Comparison of ENCODE assay signal across 2 cellular contexts in the genomic region with DNA sequence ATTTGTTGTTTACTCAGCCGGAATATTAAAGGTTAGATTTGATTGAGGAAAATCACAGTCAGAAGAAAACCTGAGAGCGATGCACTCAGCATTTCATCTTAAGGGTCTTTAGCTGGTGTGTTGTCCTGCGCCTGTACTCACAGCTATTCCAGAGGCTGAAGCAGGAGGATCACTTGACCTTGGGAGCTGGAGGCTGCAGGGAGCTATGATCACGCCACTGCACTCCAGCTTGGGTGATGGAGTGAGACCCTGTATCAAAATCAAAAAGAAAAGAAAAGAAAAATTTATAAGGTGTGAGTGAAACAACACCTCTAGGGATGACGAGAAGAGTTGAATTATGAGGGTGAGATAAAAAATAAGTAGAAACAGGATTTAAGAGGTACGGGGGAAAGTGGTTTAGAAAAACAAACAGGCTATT.
TF ChIP-seq lines count a peak whose summit lies in the region.

No MANE protein-coding gene starts in this region.

TF ChIP-seq in HepG2, 621 proteins besides CTCF, POLR2A, EP300 and RAD21 (continued from another document and continues in another):
- TF ChIP-seq ZBTB20 (CRISPR knock-in tag; IDR thresholded peaks at IDR 0.05; ENCODE audit: borderline replicate concordance, low read depth) (no peak), AGO1 (IDR thresholded peaks at IDR 0.05; ENCODE audit: low read depth, low read length, poor library complexity, severe bottlenecking) (no peak), FOXC1 (CRISPR knock-in tag; IDR thresholded peaks at IDR 0.05; ENCODE audit: borderline replicate concordance) (no peak), SIX1 (CRISPR knock-in tag; IDR thresholded peaks at IDR 0.05; ENCODE audit: borderline replicate concordance) (no peak), ZNF790 (CRISPR knock-in tag; IDR thresholded peaks at IDR 0.05; ENCODE audit: borderline replicate concordance) (no peak), REL (CRISPR knock-in tag; conservative IDR thresholded peaks at IDR 0.05) (no peak), MAFF (IDR thresholded peaks at IDR 0.05; ENCODE audit: low read depth, low read length) (no peak), DR1 (CRISPR knock-in tag; IDR thresholded peaks at IDR 0.05) (no peak), ZNF607 (CRISPR knock-in tag; IDR thresholded peaks at IDR 0.05; ENCODE audit: borderline replicate concordance) (no peak), ZFY (CRISPR knock-in tag; IDR thresholded peaks at IDR 0.05) (no peak), HNRNPL (IDR thresholded peaks at IDR 0.05; ENCODE audit: low read depth, low read length) (no peak), GFI1 (CRISPR knock-in tag; IDR thresholded peaks at IDR 0.05; ENCODE audit: borderline replicate concordance) (no peak), ZNF354B (CRISPR knock-in tag; IDR thresholded peaks at IDR 0.05) (no peak), SAFB2 (CRISPR knock-in tag; IDR thresholded peaks at IDR 0.05; ENCODE audit: borderline replicate concordance, low read depth) (no peak)
- TF ChIP-seq, protein P1, sequence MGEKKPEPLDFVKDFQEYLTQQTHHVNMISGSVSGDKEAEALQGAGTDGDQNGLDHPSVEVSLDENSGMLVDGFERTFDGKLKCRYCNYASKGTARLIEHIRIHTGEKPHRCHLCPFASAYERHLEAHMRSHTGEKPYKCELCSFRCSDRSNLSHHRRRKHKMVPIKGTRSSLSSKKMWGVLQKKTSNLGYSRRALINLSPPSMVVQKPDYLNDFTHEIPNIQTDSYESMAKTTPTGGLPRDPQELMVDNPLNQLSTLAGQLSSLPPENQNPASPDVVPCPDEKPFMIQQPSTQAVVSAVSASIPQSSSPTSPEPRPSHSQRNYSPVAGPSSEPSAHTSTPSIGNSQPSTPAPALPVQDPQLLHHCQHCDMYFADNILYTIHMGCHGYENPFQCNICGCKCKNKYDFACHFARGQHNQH (CRISPR knock-in tag; IDR thresholded peaks at IDR 0.05) = no peak
- TF ChIP-seq, protein P2, sequence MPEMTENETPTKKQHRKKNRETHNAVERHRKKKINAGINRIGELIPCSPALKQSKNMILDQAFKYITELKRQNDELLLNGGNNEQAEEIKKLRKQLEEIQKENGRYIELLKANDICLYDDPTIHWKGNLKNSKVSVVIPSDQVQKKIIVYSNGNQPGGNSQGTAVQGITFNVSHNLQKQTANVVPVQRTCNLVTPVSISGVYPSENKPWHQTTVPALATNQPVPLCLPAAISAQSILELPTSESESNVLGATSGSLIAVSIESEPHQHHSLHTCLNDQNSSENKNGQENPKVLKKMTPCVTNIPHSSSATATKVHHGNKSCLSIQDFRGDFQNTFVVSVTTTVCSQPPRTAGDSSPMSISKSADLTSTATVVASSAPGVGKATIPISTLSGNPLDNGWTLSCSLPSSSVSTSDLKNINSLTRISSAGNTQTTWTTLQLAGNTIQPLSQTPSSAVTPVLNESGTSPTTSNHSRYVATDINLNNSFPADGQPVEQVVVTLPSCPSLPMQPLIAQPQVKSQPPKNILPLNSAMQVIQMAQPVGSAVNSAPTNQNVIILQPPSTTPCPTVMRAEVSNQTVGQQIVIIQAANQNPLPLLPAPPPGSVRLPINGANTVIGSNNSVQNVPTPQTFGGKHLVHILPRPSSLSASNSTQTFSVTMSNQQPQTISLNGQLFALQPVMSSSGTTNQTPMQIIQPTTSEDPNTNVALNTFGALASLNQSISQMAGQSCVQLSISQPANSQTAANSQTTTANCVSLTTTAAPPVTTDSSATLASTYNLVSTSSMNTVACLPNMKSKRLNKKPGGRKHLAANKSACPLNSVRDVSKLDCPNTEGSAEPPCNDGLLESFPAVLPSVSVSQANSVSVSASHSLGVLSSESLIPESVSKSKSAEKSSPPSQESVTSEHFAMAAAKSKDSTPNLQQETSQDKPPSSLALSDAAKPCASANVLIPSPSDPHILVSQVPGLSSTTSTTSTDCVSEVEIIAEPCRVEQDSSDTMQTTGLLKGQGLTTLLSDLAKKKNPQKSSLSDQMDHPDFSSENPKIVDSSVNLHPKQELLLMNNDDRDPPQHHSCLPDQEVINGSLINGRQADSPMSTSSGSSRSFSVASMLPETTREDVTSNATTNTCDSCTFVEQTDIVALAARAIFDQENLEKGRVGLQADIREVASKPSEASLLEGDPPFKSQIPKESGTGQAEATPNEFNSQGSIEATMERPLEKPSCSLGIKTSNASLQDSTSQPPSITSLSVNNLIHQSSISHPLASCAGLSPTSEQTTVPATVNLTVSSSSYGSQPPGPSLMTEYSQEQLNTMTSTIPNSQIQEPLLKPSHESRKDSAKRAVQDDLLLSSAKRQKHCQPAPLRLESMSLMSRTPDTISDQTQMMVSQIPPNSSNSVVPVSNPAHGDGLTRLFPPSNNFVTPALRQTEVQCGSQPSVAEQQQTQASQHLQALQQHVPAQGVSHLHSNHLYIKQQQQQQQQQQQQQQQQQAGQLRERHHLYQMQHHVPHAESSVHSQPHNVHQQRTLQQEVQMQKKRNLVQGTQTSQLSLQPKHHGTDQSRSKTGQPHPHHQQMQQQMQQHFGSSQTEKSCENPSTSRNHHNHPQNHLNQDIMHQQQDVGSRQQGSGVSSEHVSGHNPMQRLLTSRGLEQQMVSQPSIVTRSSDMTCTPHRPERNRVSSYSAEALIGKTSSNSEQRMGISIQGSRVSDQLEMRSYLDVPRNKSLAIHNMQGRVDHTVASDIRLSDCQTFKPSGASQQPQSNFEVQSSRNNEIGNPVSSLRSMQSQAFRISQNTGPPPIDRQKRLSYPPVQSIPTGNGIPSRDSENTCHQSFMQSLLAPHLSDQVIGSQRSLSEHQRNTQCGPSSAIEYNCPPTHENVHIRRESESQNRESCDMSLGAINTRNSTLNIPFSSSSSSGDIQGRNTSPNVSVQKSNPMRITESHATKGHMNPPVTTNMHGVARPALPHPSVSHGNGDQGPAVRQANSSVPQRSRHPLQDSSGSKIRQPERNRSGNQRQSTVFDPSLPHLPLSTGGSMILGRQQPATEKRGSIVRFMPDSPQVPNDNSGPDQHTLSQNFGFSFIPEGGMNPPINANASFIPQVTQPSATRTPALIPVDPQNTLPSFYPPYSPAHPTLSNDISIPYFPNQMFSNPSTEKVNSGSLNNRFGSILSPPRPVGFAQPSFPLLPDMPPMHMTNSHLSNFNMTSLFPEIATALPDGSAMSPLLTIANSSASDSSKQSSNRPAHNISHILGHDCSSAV (CRISPR knock-in tag; IDR thresholded peaks at IDR 0.05; ENCODE audit: borderline replicate concordance) = no peak
- TF ChIP-seq, protein P3, sequence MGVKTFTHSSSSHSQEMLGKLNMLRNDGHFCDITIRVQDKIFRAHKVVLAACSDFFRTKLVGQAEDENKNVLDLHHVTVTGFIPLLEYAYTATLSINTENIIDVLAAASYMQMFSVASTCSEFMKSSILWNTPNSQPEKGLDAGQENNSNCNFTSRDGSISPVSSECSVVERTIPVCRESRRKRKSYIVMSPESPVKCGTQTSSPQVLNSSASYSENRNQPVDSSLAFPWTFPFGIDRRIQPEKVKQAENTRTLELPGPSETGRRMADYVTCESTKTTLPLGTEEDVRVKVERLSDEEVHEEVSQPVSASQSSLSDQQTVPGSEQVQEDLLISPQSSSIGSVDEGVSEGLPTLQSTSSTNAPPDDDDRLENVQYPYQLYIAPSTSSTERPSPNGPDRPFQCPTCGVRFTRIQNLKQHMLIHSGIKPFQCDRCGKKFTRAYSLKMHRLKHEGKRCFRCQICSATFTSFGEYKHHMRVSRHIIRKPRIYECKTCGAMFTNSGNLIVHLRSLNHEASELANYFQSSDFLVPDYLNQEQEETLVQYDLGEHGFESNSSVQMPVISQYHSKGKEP (CRISPR knock-in tag; IDR thresholded peaks at IDR 0.05) = no peak

TF ChIP-seq in K562, 482 proteins besides CTCF, POLR2A, EP300 and RAD21 (continues in another document):
- TF ChIP-seq ZNF589 (CRISPR knock-in tag; IDR thresholded peaks at IDR 0.05; ENCODE audit: low read depth) = 0 out of 2 replicates have a peak, but pooled peaks have one; percentile 7
- TF ChIP-seq NRF1 (conservative IDR thresholded peaks at IDR 0.05 in 1 of 2, IDR thresholded peaks at IDR 0.05 in 1 of 2) = peak; percentile 24 to 36; a peak in 3 of 4 replicates
- TF ChIP-seq XRCC3 (IDR thresholded peaks at IDR 0.05) = no peak
- TF ChIP-seq, protein P4, sequence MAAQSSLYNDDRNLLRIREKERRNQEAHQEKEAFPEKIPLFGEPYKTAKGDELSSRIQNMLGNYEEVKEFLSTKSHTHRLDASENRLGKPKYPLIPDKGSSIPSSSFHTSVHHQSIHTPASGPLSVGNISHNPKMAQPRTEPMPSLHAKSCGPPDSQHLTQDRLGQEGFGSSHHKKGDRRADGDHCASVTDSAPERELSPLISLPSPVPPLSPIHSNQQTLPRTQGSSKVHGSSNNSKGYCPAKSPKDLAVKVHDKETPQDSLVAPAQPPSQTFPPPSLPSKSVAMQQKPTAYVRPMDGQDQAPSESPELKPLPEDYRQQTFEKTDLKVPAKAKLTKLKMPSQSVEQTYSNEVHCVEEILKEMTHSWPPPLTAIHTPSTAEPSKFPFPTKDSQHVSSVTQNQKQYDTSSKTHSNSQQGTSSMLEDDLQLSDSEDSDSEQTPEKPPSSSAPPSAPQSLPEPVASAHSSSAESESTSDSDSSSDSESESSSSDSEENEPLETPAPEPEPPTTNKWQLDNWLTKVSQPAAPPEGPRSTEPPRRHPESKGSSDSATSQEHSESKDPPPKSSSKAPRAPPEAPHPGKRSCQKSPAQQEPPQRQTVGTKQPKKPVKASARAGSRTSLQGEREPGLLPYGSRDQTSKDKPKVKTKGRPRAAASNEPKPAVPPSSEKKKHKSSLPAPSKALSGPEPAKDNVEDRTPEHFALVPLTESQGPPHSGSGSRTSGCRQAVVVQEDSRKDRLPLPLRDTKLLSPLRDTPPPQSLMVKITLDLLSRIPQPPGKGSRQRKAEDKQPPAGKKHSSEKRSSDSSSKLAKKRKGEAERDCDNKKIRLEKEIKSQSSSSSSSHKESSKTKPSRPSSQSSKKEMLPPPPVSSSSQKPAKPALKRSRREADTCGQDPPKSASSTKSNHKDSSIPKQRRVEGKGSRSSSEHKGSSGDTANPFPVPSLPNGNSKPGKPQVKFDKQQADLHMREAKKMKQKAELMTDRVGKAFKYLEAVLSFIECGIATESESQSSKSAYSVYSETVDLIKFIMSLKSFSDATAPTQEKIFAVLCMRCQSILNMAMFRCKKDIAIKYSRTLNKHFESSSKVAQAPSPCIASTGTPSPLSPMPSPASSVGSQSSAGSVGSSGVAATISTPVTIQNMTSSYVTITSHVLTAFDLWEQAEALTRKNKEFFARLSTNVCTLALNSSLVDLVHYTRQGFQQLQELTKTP (IDR thresholded peaks at IDR 0.05; ENCODE audit: low read depth in 1 of 2, partially characterized antibody in 2 of 2) = peak in 1 of 2 experiments; percentile 40
- TF ChIP-seq ZNF133 (CRISPR knock-in tag; IDR thresholded peaks at IDR 0.05) = no peak
- no peak for TF ChIP-seq SMC3 (conservative IDR thresholded peaks at IDR 0.05; ENCODE audit: insufficient read depth, low read depth, low read length)
- TF ChIP-seq JUND (IDR thresholded peaks at IDR 0.05; ENCODE audit: borderline replicate concordance, low read depth, low read length) = no peak
- TF ChIP-seq JUND (tag; IDR thresholded peaks at IDR 0.05; ENCODE audit: borderline replicate concordance, low read depth, low read length) = no peak
- no peak for TF ChIP-seq HSF4 (CRISPR knock-in tag; IDR thresholded peaks at IDR 0.05; ENCODE audit: borderline replicate concordance)
- no peak for TF ChIP-seq ZNF146 (CRISPR knock-in tag; IDR thresholded peaks at IDR 0.05; ENCODE audit: unreplicated experiment)
- TF ChIP-seq SIX5 (IDR thresholded peaks at IDR 0.05; ENCODE audit: borderline replicate concordance in 1 of 2, insufficient read depth in 1 of 2, low read depth in 1 of 2, low read length in 2 of 2) = no peak
- TF ChIP-seq GATAD2A (IDR thresholded peaks at IDR 0.05) = no peak
- TF ChIP-seq SMARCA5 (IDR thresholded peaks at IDR 0.05) = peak; percentile 20; the same call in 1 of the 2 replicates
- no peak for TF ChIP-seq FOXK2 (conservative IDR thresholded peaks at IDR 0.05 in 1 of 2, IDR thresholded peaks at IDR 0.05 in 1 of 2; ENCODE audit: low read depth in 2 of 2)
- TF ChIP-seq POLR2AphosphoS2 (IDR thresholded peaks at IDR 0.05; ENCODE audit: low read length) = no peak
- 0 out of 4 replicates have a peak, but pooled peaks of 1 of the 2 experiments have one; percentile 15 for TF ChIP-seq FOXA3 (CRISPR knock-in tag; conservative IDR thresholded peaks at IDR 0.05 in 1 of 2, IDR thresholded peaks at IDR 0.05 in 1 of 2)
- TF ChIP-seq NR2C1 (IDR thresholded peaks at IDR 0.05) = no peak
- TF ChIP-seq NR2C1 (tag; IDR thresholded peaks at IDR 0.05) = no peak
- TF ChIP-seq ESRRA (IDR thresholded peaks at IDR 0.05; ENCODE audit: borderline replicate concordance, low read depth) = peak; percentile 43; the same call in 1 of the 2 replicates
- TF ChIP-seq, protein P5, sequence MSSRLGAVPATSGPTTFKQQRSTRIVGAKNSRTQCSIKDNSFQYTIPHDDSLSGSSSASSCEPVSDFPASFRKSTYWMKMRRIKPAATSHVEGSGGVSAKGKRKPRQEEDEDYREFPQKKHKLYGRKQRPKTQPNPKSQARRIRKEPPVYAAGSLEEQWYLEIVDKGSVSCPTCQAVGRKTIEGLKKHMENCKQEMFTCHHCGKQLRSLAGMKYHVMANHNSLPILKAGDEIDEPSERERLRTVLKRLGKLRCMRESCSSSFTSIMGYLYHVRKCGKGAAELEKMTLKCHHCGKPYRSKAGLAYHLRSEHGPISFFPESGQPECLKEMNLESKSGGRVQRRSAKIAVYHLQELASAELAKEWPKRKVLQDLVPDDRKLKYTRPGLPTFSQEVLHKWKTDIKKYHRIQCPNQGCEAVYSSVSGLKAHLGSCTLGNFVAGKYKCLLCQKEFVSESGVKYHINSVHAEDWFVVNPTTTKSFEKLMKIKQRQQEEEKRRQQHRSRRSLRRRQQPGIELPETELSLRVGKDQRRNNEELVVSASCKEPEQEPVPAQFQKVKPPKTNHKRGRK (tag; IDR thresholded peaks at IDR 0.05) = peak; percentile 40; the same call in 1 of the 2 replicates
- TF ChIP-seq, protein P6, sequence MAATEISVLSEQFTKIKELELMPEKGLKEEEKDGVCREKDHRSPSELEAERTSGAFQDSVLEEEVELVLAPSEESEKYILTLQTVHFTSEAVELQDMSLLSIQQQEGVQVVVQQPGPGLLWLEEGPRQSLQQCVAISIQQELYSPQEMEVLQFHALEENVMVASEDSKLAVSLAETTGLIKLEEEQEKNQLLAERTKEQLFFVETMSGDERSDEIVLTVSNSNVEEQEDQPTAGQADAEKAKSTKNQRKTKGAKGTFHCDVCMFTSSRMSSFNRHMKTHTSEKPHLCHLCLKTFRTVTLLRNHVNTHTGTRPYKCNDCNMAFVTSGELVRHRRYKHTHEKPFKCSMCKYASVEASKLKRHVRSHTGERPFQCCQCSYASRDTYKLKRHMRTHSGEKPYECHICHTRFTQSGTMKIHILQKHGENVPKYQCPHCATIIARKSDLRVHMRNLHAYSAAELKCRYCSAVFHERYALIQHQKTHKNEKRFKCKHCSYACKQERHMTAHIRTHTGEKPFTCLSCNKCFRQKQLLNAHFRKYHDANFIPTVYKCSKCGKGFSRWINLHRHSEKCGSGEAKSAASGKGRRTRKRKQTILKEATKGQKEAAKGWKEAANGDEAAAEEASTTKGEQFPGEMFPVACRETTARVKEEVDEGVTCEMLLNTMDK (IDR thresholded peaks at IDR 0.05; ENCODE audit: borderline replicate concordance, insufficient read depth, low read depth, low read length, poor library complexity, severe bottlenecking) = no peak
- no peak for TF ChIP-seq CBFA2T3 (IDR thresholded peaks at IDR 0.05)
- TF ChIP-seq, protein P7, sequence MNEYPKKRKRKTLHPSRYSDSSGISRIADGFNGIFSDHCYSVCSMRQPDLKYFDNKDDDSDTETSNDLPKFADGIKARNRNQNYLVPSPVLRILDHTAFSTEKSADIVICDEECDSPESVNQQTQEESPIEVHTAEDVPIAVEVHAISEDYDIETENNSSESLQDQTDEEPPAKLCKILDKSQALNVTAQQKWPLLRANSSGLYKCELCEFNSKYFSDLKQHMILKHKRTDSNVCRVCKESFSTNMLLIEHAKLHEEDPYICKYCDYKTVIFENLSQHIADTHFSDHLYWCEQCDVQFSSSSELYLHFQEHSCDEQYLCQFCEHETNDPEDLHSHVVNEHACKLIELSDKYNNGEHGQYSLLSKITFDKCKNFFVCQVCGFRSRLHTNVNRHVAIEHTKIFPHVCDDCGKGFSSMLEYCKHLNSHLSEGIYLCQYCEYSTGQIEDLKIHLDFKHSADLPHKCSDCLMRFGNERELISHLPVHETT (CRISPR knock-in tag; conservative IDR thresholded peaks at IDR 0.05 in 1 of 2, IDR thresholded peaks at IDR 0.05 in 1 of 2) = 0 out of 4 replicates have a peak, but pooled peaks of 1 of the 2 experiments have one; percentile 1
